In genomic region chr11:20596629-20597129, GRCh38 we compare ENCODE assay signal across 12 cellular contexts. TPM values are rescaled to one million over a fixed set of nuclear protein-coding genes. Genes with fewer than 3 reads are reported as not detected.
DNase-seq lines count a peak whose midpoint lies in the region; ATAC-seq and TF ChIP-seq lines count a peak whose summit lies in the region.
"Had no signal": no experiment of that assay in that cellular context is flagged by ENCODE, and none has a peak within 500 bp of the region (broad histone marks: within the 10 kb centered on the region; RNA-seq: fewer than 3 reads in every experiment).

No MANE protein-coding gene starts in this region.

- H3K27ac ChIP-seq in foreskin keratinocyte (no peak overlapping the region), neuronal stem cell (replicated peaks; ENCODE audit: low read length) (no peak overlapping the region)
- H3K27ac ChIP-seq: tibial artery had no signal

- no peak for TF ChIP-seq CTCF in foreskin keratinocyte (conservative IDR thresholded peaks at IDR 0.05)

- H3K23ac ChIP-seq in neuronal stem cell (ENCODE audit: low read depth, low read length, poor library complexity) = peak overlapping the region; percentile 52

- H4K91ac ChIP-seq in neuronal stem cell (ENCODE audit: low read depth, low read length, poor library complexity) = no peak overlapping the region

- no peak overlapping the region for H4K8ac ChIP-seq in neuronal stem cell (ENCODE audit: low read depth, low read length)

- H3K27me3 ChIP-seq in H7 (ENCODE audit: control insufficient read depth, insufficient read depth, low read length) (peaks cover 54% of the 10 kb centered on the region), foreskin keratinocyte (peaks cover 94% of the 10 kb centered on the region), neuronal stem cell (ENCODE audit: control insufficient read depth in 3 of 3, insufficient read depth in 3 of 3, low read depth in 1 of 3, low read length in 3 of 3) (peaks cover 19 to 78% (median 71%) of the 10 kb centered on the region in 3 experiments)

- H3K14ac ChIP-seq in neuronal stem cell (ENCODE audit: low read length) = no peak overlapping the region

- peak overlapping the region; percentile 53 for H2AFZ ChIP-seq in neuronal stem cell (ENCODE audit: low read length)

- no peaks in the 10 kb centered on the region for H3K9me3 ChIP-seq in neuronal stem cell (replicated peaks in 1 of 2; ENCODE audit: control insufficient read depth in 2 of 2, insufficient read depth in 1 of 2, low read depth in 1 of 2, low read length in 2 of 2)
- H3K9me3 ChIP-seq: tibial artery had no signal

- H3K4me2 ChIP-seq in neuronal stem cell (ENCODE audit: insufficient read depth, low read length, poor library complexity, severe bottlenecking) = peak overlapping the region; percentile 22

- no peak overlapping the region for H3K9ac ChIP-seq in neuronal stem cell (ENCODE audit: low read depth, low read length, poor library complexity)

- no peak overlapping the region for H3K18ac ChIP-seq in neuronal stem cell (ENCODE audit: low read length)

- DNase-seq in H7 (peak; percentile 74), NCI-H2227 treated with DMSO at 0.1 percent for 48 hours (lab: John Stamatoyannopoulos, UW) (peak; percentile 73), foreskin keratinocyte (peak; percentile 36 to 60), neuronal stem cell (ENCODE audit: low spot score) (no peak), dermis blood vessel endothelial cell (no peak), D341Med (ENCODE audit: low spot score) (no peak)
- DNase-seq: activated CD4-positive, alpha-beta memory T cell treated with anti-CD3 and anti-CD28 coated beads for 36 hours; activated naive CD4-positive, alpha-beta T cell; GDM1; kidney glomerular epithelial cell; tibial artery had no signal

- no peaks in the 10 kb centered on the region for H3K4me1 ChIP-seq in foreskin keratinocyte
- peaks cover 0 to 5% of the 10 kb centered on the region in 2 donors for H3K4me1 ChIP-seq in neuronal stem cell (ENCODE audit: control insufficient read depth in 2 of 2, insufficient read depth in 1 of 2, low read depth in 1 of 2, low read length in 2 of 2)

- H2AK5ac ChIP-seq in neuronal stem cell (ENCODE audit: low read depth, low read length) = no peak overlapping the region

- ATAC-seq in foreskin keratinocyte = peak; percentile 68
- ATAC-seq in GM18870 (IDR thresholded peaks at IDR 0.05; ENCODE audit: unreplicated experiment) = no peak

- H3K4me3 ChIP-seq in H7 (ENCODE audit: insufficient read depth, low read depth, low read length) (peak overlapping the region; percentile 22; the same call in 1 of the 2 replicates), neuronal stem cell (ENCODE audit: low read length in 2 of 2) (no peak overlapping the region)
- H3K4me3 ChIP-seq: tibial artery had no signal

- no peak overlapping the region for H2BK15ac ChIP-seq in neuronal stem cell (ENCODE audit: low read length)

- H3K36me3 ChIP-seq in H7 (replicated peaks; ENCODE audit: control insufficient read depth, insufficient read depth, low read length) (no peaks in the 10 kb centered on the region), neuronal stem cell (replicated peaks in 1 of 2; ENCODE audit: control insufficient read depth in 2 of 2, insufficient read depth in 2 of 2, low read length in 2 of 2) (no peaks in the 10 kb centered on the region)
- H3K36me3 ChIP-seq: tibial artery had no signal

- no peak overlapping the region for H2BK12ac ChIP-seq in neuronal stem cell (ENCODE audit: low read length)

- WGBS in neuronal stem cell (ENCODE audit: extremely low coverage in 2 of 2, insufficient read length in 2 of 2, insufficient replicate concordance in 1 of 2), 2 donors = no CpG with 5 or more reads among the region's 38 CpGs

- no peak overlapping the region for H2BK5ac ChIP-seq in neuronal stem cell (ENCODE audit: low read length)

- H3K4ac ChIP-seq in neuronal stem cell (ENCODE audit: low read length) = no peak overlapping the region

- H2BK120ac ChIP-seq in neuronal stem cell (ENCODE audit: low read depth, low read length) = no peak overlapping the region

- no peaks in the 10 kb centered on the region for H3K79me1 ChIP-seq in neuronal stem cell (ENCODE audit: low read depth, low read length)

RNA-seq across cellular contexts. Expression of gene SLC6A5, which starts 2.7 kb away (rescaled TPM):
- 0.30 TPM in 1 of 2 replicates, not detected in the other for total RNA-seq in H7 (2014; rRNA removed; shearing (Covaris generic))
- total RNA-seq in foreskin keratinocyte (not detected in 2 replicates), dermis blood vessel endothelial cell (not detected in 2 replicates)
- polyA plus RNA-seq in foreskin keratinocyte = not detected in 2 replicates
- not detected for polyA plus RNA-seq in neuronal stem cell (2013, experiment 1 of 2)
- not detected for polyA plus RNA-seq in neuronal stem cell (2013, experiment 2 of 2)
- total RNA-seq: activated CD4-positive, alpha-beta memory T cell treated with anti-CD3 and anti-CD28 coated beads for 36 hours had no signal

Comparison
In these comparisons a context has a peak if more than half of its experiments do, and no peak if none do; other contexts are left out.
1. DNase-seq: peak in H7 (single experiment), NCI-H2227 treated with DMSO at 0.1 percent for 48 hours (single experiment) and foreskin keratinocyte (2 of 2); none in neuronal stem cell (single experiment), dermis blood vessel endothelial cell (single experiment) and D341Med (single experiment).